6 cellular contexts compared by ENCODE assay signal in the genomic region with DNA sequence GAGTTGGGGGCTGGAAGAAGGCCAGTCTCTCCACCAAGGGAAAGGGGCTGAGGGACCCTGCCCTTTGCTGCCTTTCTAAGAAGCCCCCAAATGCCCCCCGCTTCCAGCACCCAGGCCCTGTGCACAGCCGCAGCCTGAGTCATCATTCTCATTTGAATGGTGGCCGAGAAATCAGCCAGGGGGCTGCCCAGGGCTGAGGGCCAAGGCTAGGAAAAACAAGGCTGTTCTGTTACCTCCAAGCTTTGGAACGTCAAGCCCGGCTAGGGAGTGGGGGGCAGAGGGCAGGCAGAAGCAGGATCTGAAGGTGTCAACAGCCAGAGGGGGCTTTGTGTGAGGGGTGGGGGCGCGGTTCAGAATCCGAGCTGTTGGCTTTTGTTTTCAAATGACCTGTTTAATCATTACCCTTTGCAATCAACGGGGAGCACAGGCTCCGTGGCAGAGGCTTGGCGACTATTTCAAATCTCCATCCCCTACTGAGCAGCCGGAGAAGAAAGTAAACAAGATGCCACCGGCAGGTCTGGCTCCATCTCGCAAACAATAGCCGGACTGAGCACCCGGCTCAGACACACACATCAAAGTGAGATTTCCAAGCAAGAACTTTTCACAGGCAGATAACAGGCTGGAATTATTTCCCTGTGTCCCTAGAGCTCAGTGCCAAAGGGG.
DNase-seq lines count a peak whose midpoint lies in the region; ATAC-seq, FAIRE-seq and TF ChIP-seq lines count a peak whose summit lies in the region.
"Not testable (repeated sequence)": the region's sequence is repeated elsewhere in the genome, so short reads cannot be mapped to it uniquely, and the experiment has no call there.

No MANE protein-coding gene starts in this region.

- not testable (repeated sequence) for H3K4me1 ChIP-seq in Caco-2; OCI-LY7 (ENCODE audit: insufficient read depth, low read length, poor library complexity, severe bottlenecking); body of pancreas; pancreas

- not testable (repeated sequence) for H3K4me3 Mint-ChIP-seq in Caco-2 (ENCODE audit: unreplicated experiment)

- H3K4me3 ChIP-seq in Caco-2 (ENCODE audit: low read depth, low read length); OCI-LY7 (ENCODE audit: low read depth, low read length, poor library complexity, severe bottlenecking); body of pancreas; pancreas: not testable (repeated sequence)

- H3K27me3 ChIP-seq in Caco-2 (replicated peaks; ENCODE audit: control insufficient read depth, insufficient read depth, low read length); body of pancreas; pancreas: not testable (repeated sequence)

- BruUV-seq in Caco-2 (replicated peaks; lab: Mats Ljungman, UMichigan) (TSS peak; percentile 88), OCI-LY7 (replicated peaks; lab: Mats Ljungman, UMichigan) (TSS peak; percentile 92)

- ATAC-seq in SK-N-SH treated with all-trans-retinoic acid at 6 μM for 48 hours, result peak; percentile 31
- ATAC-seq in body of pancreas, result peak; percentile 23
- ATAC-seq in left lobe of liver, result peak; percentile 40
- peak; percentile 42 to 63 (median 54) for ATAC-seq in pancreas

- H3K4me2 ChIP-seq in OCI-LY7 (ENCODE audit: low read length), result not testable (repeated sequence)

- not testable (repeated sequence) for H3K27me3 Mint-ChIP-seq in Caco-2 (ENCODE audit: insufficient read depth, unreplicated experiment)

- H3K36me3 ChIP-seq in Caco-2 (ENCODE audit: control insufficient read depth, insufficient read depth, low read length); OCI-LY7 (ENCODE audit: insufficient read depth, low read length); body of pancreas (replicated peaks in 1 of 2; ENCODE audit: insufficient read depth in 1 of 2, low read depth in 2 of 2); pancreas: not testable (repeated sequence)

- H3K27ac Mint-ChIP-seq in Caco-2 (ENCODE audit: unreplicated experiment), result not testable (repeated sequence)

- not testable (repeated sequence) for DNase-seq in Caco-2; OCI-LY7 (ENCODE audit: low spot score); body of pancreas; left lobe of liver (ENCODE audit: low spot score); pancreas

- not testable (repeated sequence) for H3K27ac ChIP-seq in OCI-LY7 (ENCODE audit: low read depth, low read length, poor library complexity, severe bottlenecking); body of pancreas; pancreas

- H3K9me2 ChIP-seq in OCI-LY7 (ENCODE audit: insufficient read depth, low read length), result not testable (repeated sequence)

- TF ChIP-seq CTCF in Caco-2 (IDR thresholded peaks at IDR 0.05; ENCODE audit: insufficient read depth in 1 of 2, low read depth in 1 of 2, low read length in 1 of 2, severe bottlenecking in 1 of 2, unreplicated experiment in 1 of 2); OCI-LY7 (conservative IDR thresholded peaks at IDR 0.05; ENCODE audit: low read length); body of pancreas (IDR thresholded peaks at IDR 0.05); pancreas (IDR thresholded peaks at IDR 0.05): not testable (repeated sequence)

- CTCF ChIA-PET in Caco-2 (lab: Charles Lee); OCI-LY7 (lab: Charles Lee; ENCODE audit: unreplicated experiment): not testable (repeated sequence)

- intact Hi-C loops in Caco-2 (cut with micrococcal nuclease; ENCODE audit: unreplicated experiment); OCI-LY7 (cut with micrococcal nuclease; ENCODE audit: unreplicated experiment); body of pancreas (cut with DNase I); pancreas (cut with DNase I): not testable (repeated sequence)

- H4K20me1 ChIP-seq in OCI-LY7 (ENCODE audit: insufficient read depth, low read length), result not testable (repeated sequence)

- not testable (repeated sequence) for H3K9me3 Mint-ChIP-seq in Caco-2 (ENCODE audit: unreplicated experiment)

- FAIRE-seq in pancreas (lab: Jason Lieb, UNC), result not testable (repeated sequence)

- H3K4me1 Mint-ChIP-seq in Caco-2 (ENCODE audit: low read depth, unreplicated experiment), result not testable (repeated sequence)

- H3K79me2 ChIP-seq in OCI-LY7 (ENCODE audit: insufficient read depth, low read depth, low read length), result not testable (repeated sequence)

- H3K9me3 ChIP-seq in Caco-2; OCI-LY7 (ENCODE audit: low read length); body of pancreas; pancreas: not testable (repeated sequence)

- H2AFZ ChIP-seq in OCI-LY7 (ENCODE audit: low read length), result not testable (repeated sequence)

- no CpG with 5 or more reads among the region's 16 CpGs for WGBS in body of pancreas, 2 donors
- WGBS in pancreas, 2 donors, result no CpG with 5 or more reads among the region's 16 CpGs

- POLR2A ChIA-PET in Caco-2 (lab: Charles Lee); OCI-LY7 (lab: Charles Lee): not testable (repeated sequence)

- TF ChIP-seq POLR2A in body of pancreas (IDR thresholded peaks at IDR 0.05), result not testable (repeated sequence)

- H3K36me3 Mint-ChIP-seq in Caco-2 (ENCODE audit: insufficient read depth, unreplicated experiment), result not testable (repeated sequence)
